ENCODE assay signal across 29 cellular contexts in genomic region chr5:140147460-140147859, GRCh38.
"Had no signal": no experiment of that assay in that cellular context is flagged by ENCODE, and none has a peak within 500 bp of the region (broad histone marks: within the 10 kb centered on the region; RNA-seq: fewer than 3 reads in every experiment).

No MANE protein-coding gene starts in this region.

- H3K4me3 Mint-ChIP-seq: stimulated activated naive B cell treated with anti-CD40 and anti-IgM and Interleukin-4, amounts not matched to agents 10 μg/mL and 1 μg/mL and 100 μg/mL, for 72 hours had no signal

- H3K79me2 ChIP-seq: hepatocyte had no signal

- H3K9ac ChIP-seq: parathyroid adenoma had no signal

- H3K27me3 ChIP-seq: suprapubic skin, tibial artery, upper lobe of right lung had no signal

- H3K27ac ChIP-seq: heart right ventricle, hepatocyte, left lung, lower lobe of right lung, parathyroid adenoma, psoas muscle, skin epidermis, suprapubic skin, thoracic aorta, tibial artery, upper lobe of right lung had no signal

- H3K9me3 Mint-ChIP-seq: naive thymus-derived CD4-positive, alpha-beta T cell; natural killer cell treated with Interleukin-12 subunit alpha and Interleukin-12 subunit beta and Interleukin-15 and Interleukin-18, amount 100 ng/mL, for 72 hours; stimulated activated naive B cell treated with anti-CD40 and anti-IgM and Interleukin-4, amounts not matched to agents 10 μg/mL and 1 μg/mL and 100 μg/mL, for 72 hours; stimulated activated naive CD8-positive, alpha-beta T cell treated with anti-CD3 and anti-CD28 coated beads, Interleukin-15, Interleukin-2, amounts not matched to agents 100 ng/mL and 50 ng/mL, for 24 hours had no signal

- H3K27ac Mint-ChIP-seq: naive thymus-derived CD4-positive, alpha-beta T cell; natural killer cell treated with Interleukin-12 subunit alpha and Interleukin-12 subunit beta and Interleukin-15 and Interleukin-18, amount 100 ng/mL, for 72 hours; stimulated activated naive B cell treated with anti-CD40 and anti-IgM and Interleukin-4, amounts not matched to agents 10 μg/mL and 1 μg/mL and 100 μg/mL, for 72 hours; stimulated activated naive CD8-positive, alpha-beta T cell treated with anti-CD3 and anti-CD28 coated beads, Interleukin-15, Interleukin-2, amounts not matched to agents 100 ng/mL and 50 ng/mL, for 24 hours had no signal

- FAIRE-seq: keratinocyte, urothelium cell line had no signal

- ATAC-seq: heart right ventricle; left cardiac atrium; left lung; lower lobe of right lung; mucosa of descending colon; naive thymus-derived CD4-positive, alpha-beta T cell; natural killer cell treated with Interleukin-12 subunit alpha and Interleukin-12 subunit beta and Interleukin-15 and Interleukin-18, amount 100 ng/mL, for 72 hours; psoas muscle; sciatic nerve; stimulated activated naive B cell treated with anti-CD40 and anti-IgM and Interleukin-4, amounts not matched to agents 10 μg/mL and 1 μg/mL and 100 μg/mL, for 72 hours; upper lobe of right lung had no signal

- DNase-seq: heart right ventricle; kidney glomerular epithelial cell; left cardiac atrium; left lung; lower lobe of right lung; mammary epithelial cell; mesenchymal stem cell; midbrain; mucosa of descending colon; naive thymus-derived CD4-positive, alpha-beta T cell; psoas muscle; stimulated activated CD4-positive, alpha-beta T cell treated with anti-CD3 and anti-CD28 coated beads, Interleukin-12 subunit alpha, Interleukin-12 subunit beta, amount 100 ng/mL, for 4 hours; stimulated activated CD4-positive, alpha-beta T cell treated with anti-CD3 and anti-CD28 coated beads, Interleukin-15, amount 100 ng/mL, for 24 hours; stimulated activated CD4-positive, alpha-beta T cell treated with anti-CD3 and anti-CD28 coated beads, Interleukin-2, amount 100 ng/mL, for 24 hours; stimulated activated CD4-positive, alpha-beta T cell treated with anti-CD3 and anti-CD28 coated beads, Interleukin-4, amount 100 ng/mL, for 1 hour; stimulated activated naive B cell treated with anti-CD40 and anti-IgM and Interleukin-4, amounts not matched to agents 10 μg/mL and 1 μg/mL and 100 μg/mL, for 72 hours; tibial artery; trophoblast cell; upper lobe of right lung had no signal

- H3K4me3 ChIP-seq: heart right ventricle, hepatocyte, left lung, lower lobe of right lung, mucosa of descending colon, psoas muscle, skin epidermis, suprapubic skin, thoracic aorta, tibial artery, upper lobe of right lung had no signal

- H3K4me2 ChIP-seq: hepatocyte had no signal

- H3K9me3 ChIP-seq: heart right ventricle, left lung, lower lobe of right lung, mucosa of descending colon, psoas muscle, suprapubic skin, thoracic aorta, tibial artery, upper lobe of right lung had no signal

- H2AFZ ChIP-seq: hepatocyte, parathyroid adenoma had no signal

- H3K36me3 Mint-ChIP-seq: natural killer cell treated with Interleukin-12 subunit alpha and Interleukin-12 subunit beta and Interleukin-15 and Interleukin-18, amount 100 ng/mL, for 72 hours; stimulated activated naive B cell treated with anti-CD40 and anti-IgM and Interleukin-4, amounts not matched to agents 10 μg/mL and 1 μg/mL and 100 μg/mL, for 72 hours had no signal

- H3K36me3 ChIP-seq: heart right ventricle, left lung, lower lobe of right lung, suprapubic skin, thoracic aorta, tibial artery, upper lobe of right lung had no signal
